Comparison of ENCODE assay signal across 15 cellular contexts in the genomic region with DNA sequence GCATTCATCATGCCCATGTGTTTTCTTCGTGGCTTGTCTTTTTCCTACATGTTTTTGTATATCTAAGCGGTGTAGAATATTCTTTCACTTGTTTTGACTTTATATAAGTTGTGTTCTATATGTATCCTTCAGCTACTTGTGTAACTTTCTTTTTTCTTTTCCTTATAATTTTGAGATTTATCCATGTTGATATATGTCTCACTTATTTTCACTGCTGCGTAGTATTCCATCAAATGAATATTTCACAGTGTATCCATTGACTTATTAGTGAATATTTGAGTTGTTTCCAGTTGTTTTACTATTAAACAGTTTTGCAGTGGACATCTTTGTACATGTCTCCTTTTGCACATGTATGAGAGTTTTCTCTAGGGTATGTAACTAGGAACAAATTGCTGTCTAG. TPM values are rescaled to one million over a fixed set of nuclear protein-coding genes. Genes with fewer than 3 reads are reported as not detected.
DNase-seq lines count a peak whose midpoint lies in the region; ATAC-seq, FAIRE-seq and TF ChIP-seq lines count a peak whose summit lies in the region.
"Had no signal": no experiment of that assay in that cellular context is flagged by ENCODE, and none has a peak within 500 bp of the region (broad histone marks: within the 10 kb centered on the region; RNA-seq: fewer than 3 reads in every experiment).

No MANE protein-coding gene starts in this region.

- TF ChIP-seq POLR2A in body of pancreas (IDR thresholded peaks at IDR 0.05): no peak

- no peaks in the 10 kb centered on the region for H3K27me3 ChIP-seq in body of pancreas

- H3K27ac Mint-ChIP-seq in activated naive CD8-positive, alpha-beta T cell treated with anti-CD3 and anti-CD28 coated beads, Interleukin-2, amount 50 U/mL, for 24 hours: peak overlapping the region; percentile 44
- no peak overlapping the region for H3K27ac Mint-ChIP-seq in activated naive CD8-positive, alpha-beta T cell treated with anti-CD3 and anti-CD28 coated beads for 36 hours
- H3K27ac Mint-ChIP-seq: CD14-positive monocyte, GM23338, H9, IgD-negative memory B cell had no signal

- ATAC-seq in activated naive CD8-positive, alpha-beta T cell treated with anti-CD3 and anti-CD28 coated beads, Interleukin-2, amount 50 U/mL, for 24 hours: no peak
- no peak for ATAC-seq in body of pancreas
- ATAC-seq: GM12878, GM23338 had no signal

- H3K9me3 ChIP-seq in body of pancreas: no peaks in the 10 kb centered on the region

- intact Hi-C loops in body of pancreas (cut with DNase I): no loop called here

- peaks cover 42% of the 10 kb centered on the region for H3K4me1 Mint-ChIP-seq in activated naive CD8-positive, alpha-beta T cell treated with anti-CD3 and anti-CD28 coated beads, Interleukin-2, amount 50 U/mL, for 24 hours
- peaks cover 20% of the 10 kb centered on the region for H3K4me1 Mint-ChIP-seq in activated naive CD8-positive, alpha-beta T cell treated with anti-CD3 and anti-CD28 coated beads for 36 hours

- no peak overlapping the region for H3K4me3 Mint-ChIP-seq in activated naive CD8-positive, alpha-beta T cell treated with anti-CD3 and anti-CD28 coated beads, Interleukin-2, amount 50 U/mL, for 24 hours
- H3K4me3 Mint-ChIP-seq in activated naive CD8-positive, alpha-beta T cell treated with anti-CD3 and anti-CD28 coated beads for 36 hours: no peak overlapping the region
- H3K4me3 Mint-ChIP-seq: CD14-positive monocyte; CD8-positive, alpha-beta memory T cell; GM23338; H9; IgD-negative memory B cell had no signal

- peak overlapping the region in 3 of 4 donors; percentile 76 to 86 (median 84) for H3K27ac ChIP-seq in body of pancreas

- H3K36me3 ChIP-seq in body of pancreas (replicated peaks in 1 of 2; ENCODE audit: insufficient read depth in 1 of 2, low read depth in 2 of 2): no peaks in the 10 kb centered on the region

- H3K4me3 ChIP-seq in body of pancreas: no peak overlapping the region
- H3K4me3 ChIP-seq: GM12878, GM23338 had no signal

- WGBS in body of pancreas, 2 donors: 66 to 70% methylated on average over 3 of the region's 3 CpGs

- peaks cover 32% of the 10 kb centered on the region for H3K36me3 Mint-ChIP-seq in activated naive CD8-positive, alpha-beta T cell treated with anti-CD3 and anti-CD28 coated beads, Interleukin-2, amount 50 U/mL, for 24 hours (ENCODE audit: low read depth)
- H3K36me3 Mint-ChIP-seq in activated naive CD8-positive, alpha-beta T cell treated with anti-CD3 and anti-CD28 coated beads for 36 hours: peaks cover 29% of the 10 kb centered on the region

- peaks cover 90% of the 10 kb centered on the region for H3K4me1 ChIP-seq in body of pancreas

- H3K9me3 Mint-ChIP-seq in activated naive CD8-positive, alpha-beta T cell treated with anti-CD3 and anti-CD28 coated beads, Interleukin-2, amount 50 U/mL, for 24 hours: peaks cover 9% of the 10 kb centered on the region
- H3K9me3 Mint-ChIP-seq in activated naive CD8-positive, alpha-beta T cell treated with anti-CD3 and anti-CD28 coated beads for 36 hours: peaks cover 6% of the 10 kb centered on the region
- H3K9me3 Mint-ChIP-seq: CD8-positive, alpha-beta memory T cell; GM23338 had no signal

- no peak for DNase-seq in activated naive CD8-positive, alpha-beta T cell treated with anti-CD3 and anti-CD28 coated beads, Interleukin-2, amount 50 U/mL, for 24 hours
- DNase-seq in activated naive CD8-positive, alpha-beta T cell treated with anti-CD3 and anti-CD28 coated beads for 36 hours: no peak
- no peak for DNase-seq in body of pancreas
- DNase-seq in NCI-H524 treated with DMSO at 0.1 percent for 48 hours (lab: John Stamatoyannopoulos, UW): no peak
- no peak for DNase-seq in DMS79 (lab: John Stamatoyannopoulos, UW)
- no peak for DNase-seq in activated effector memory CD4-positive, alpha-beta T cell treated with anti-CD3 and anti-CD28 coated beads, Interleukin-2, amount 50 U/mL, for 16 hours
- DNase-seq: CD8-positive, alpha-beta memory T cell; DMS53; H9 had no signal

- FAIRE-seq in G401.6 (lab: Jason Lieb, UNC): peak; percentile 36
- FAIRE-seq: GM12878, GM18507 had no signal

- H3K27me3 Mint-ChIP-seq in activated naive CD8-positive, alpha-beta T cell treated with anti-CD3 and anti-CD28 coated beads, Interleukin-2, amount 50 U/mL, for 24 hours: no peaks in the 10 kb centered on the region
- H3K27me3 Mint-ChIP-seq in activated naive CD8-positive, alpha-beta T cell treated with anti-CD3 and anti-CD28 coated beads for 36 hours: no peaks in the 10 kb centered on the region
- H3K27me3 Mint-ChIP-seq: CD8-positive, alpha-beta memory T cell; IgD-negative memory B cell had no signal

- no peak for TF ChIP-seq CTCF in body of pancreas (IDR thresholded peaks at IDR 0.05)

RNA-seq across cellular contexts. Expression of a gene that starts 43.9 kb away (rescaled TPM):
- total RNA-seq in activated naive CD8-positive, alpha-beta T cell treated with anti-CD3 and anti-CD28 coated beads for 36 hours: 10 to 100 TPM; 25.5 to 25.8 TPM
- total RNA-seq in body of pancreas: 10 to 100 TPM in 1 of 2 donors, 1 to 10 TPM in 1; 5.6 to 18.4 TPM

RNA-seq across cellular contexts. Expression of a gene that starts 50.8 kb away (rescaled TPM):
- under 1 TPM; 0.43 to 0.76 TPM for total RNA-seq in activated naive CD8-positive, alpha-beta T cell treated with anti-CD3 and anti-CD28 coated beads for 36 hours
- total RNA-seq in body of pancreas: 10 to 100 TPM in 1 of 2 donors, 1 to 10 TPM in 1; 8.9 to 12.2 TPM

Comparison
In these comparisons a context has a peak if more than half of its experiments do, and no peak if none do; other contexts are left out.
1. RNA of a gene that starts 50.8 kb away (total RNA-seq): 8.9 to 12.2 TPM in body of pancreas; 0.43 to 0.76 TPM in activated naive CD8-positive, alpha-beta T cell treated with anti-CD3 and anti-CD28 coated beads for 36 hours; every median in the first group is over 4 times any median in the second.